Comparison of ENCODE assay signal across 19 cellular contexts in genomic region chr7:47191316-47191715, GRCh38.
"Had no signal": no experiment of that assay in that cellular context is flagged by ENCODE, and none has a peak within 500 bp of the region (broad histone marks: within the 10 kb centered on the region; RNA-seq: fewer than 3 reads in every experiment).

No MANE protein-coding gene starts in this region.

- H3K36me3 ChIP-seq: gastrocnemius medialis, neutrophil, pancreas, right lobe of liver, thoracic aorta, tibial nerve, upper lobe of right lung, uterus had no signal

- H3K4me3 ChIP-seq: gastrocnemius medialis, lung, pancreas, right lobe of liver, thoracic aorta, tibial nerve, upper lobe of right lung, uterus had no signal

- DNase-seq: effector CD8-positive, alpha-beta T cell; foreskin fibroblast; gastrocnemius medialis; immature natural killer cell; islet precursor cell; kidney glomerular epithelial cell; pancreas; right lobe of liver; stimulated activated CD4-positive, alpha-beta T cell treated with anti-CD3 and anti-CD28 coated beads, Interleukin-15, amount 100 ng/mL, for 24 hours; stimulated activated CD4-positive, alpha-beta T cell treated with anti-CD3 and anti-CD28 coated beads, Interleukin-2, amount 100 ng/mL, for 48 hours; upper lobe of right lung; uterus had no signal

- H3K27ac ChIP-seq: epithelial cell of prostate, gastrocnemius medialis, neutrophil, pancreas, right lobe of liver, thoracic aorta, upper lobe of right lung, uterus had no signal

- ATAC-seq: esophagus mucosa; gastrocnemius medialis; natural killer cell treated with Interleukin-12 subunit alpha and Interleukin-12 subunit beta and Interleukin-15 and Interleukin-18, amount 100 ng/mL, for 72 hours had no signal

- H3K9me3 ChIP-seq: gastrocnemius medialis, neutrophil, pancreas, right lobe of liver, thoracic aorta, tibial nerve, upper lobe of right lung, uterus had no signal

- H3K4me1 ChIP-seq: gastrocnemius medialis, pancreas, right lobe of liver, tibial nerve, upper lobe of right lung, uterus had no signal

- H3K27me3 ChIP-seq: gastrocnemius medialis, pancreas, right lobe of liver, tibial nerve, upper lobe of right lung, uterus had no signal
